ENCODE assay signal across 11 cellular contexts in the genomic region with DNA sequence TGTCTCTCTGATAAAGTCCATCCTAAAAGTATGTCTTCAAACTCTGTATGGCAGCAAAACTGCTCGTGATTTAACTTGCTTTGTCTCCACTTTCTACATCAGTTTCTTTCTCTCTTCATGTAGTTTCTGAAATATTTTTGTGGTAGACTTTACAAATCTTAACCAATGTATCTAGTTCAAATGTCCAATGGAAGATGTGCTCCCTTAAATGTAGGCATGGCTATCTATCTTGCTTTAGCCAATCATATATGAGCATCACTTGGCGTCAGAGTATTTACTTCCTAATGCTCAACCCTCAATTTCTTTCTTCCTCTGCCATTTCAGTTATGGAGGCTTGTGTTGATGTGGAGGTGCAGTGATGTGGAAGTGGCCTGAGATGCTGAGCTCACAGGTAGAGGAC.
DNase-seq lines count a peak whose midpoint lies in the region; ATAC-seq and TF ChIP-seq lines count a peak whose summit lies in the region.
"Had no signal": no experiment of that assay in that cellular context is flagged by ENCODE, and none has a peak within 500 bp of the region (broad histone marks: within the 10 kb centered on the region; RNA-seq: fewer than 3 reads in every experiment).

No MANE protein-coding gene starts in this region.

- H3K27ac Mint-ChIP-seq in mesothelial cell of epicardium: no peak overlapping the region

- no peaks in the 10 kb centered on the region for H3K27me3 Mint-ChIP-seq in mesothelial cell of epicardium (ENCODE audit: low read depth)

- TF ChIP-seq POLR2A in GM19099 (IDR thresholded peaks at IDR 0.05; ENCODE audit: extremely low read depth, insufficient read length, low read depth): peak; percentile 42

- H3K9me3 Mint-ChIP-seq in mesothelial cell of epicardium: no peaks in the 10 kb centered on the region

- peak; percentile 57 for ATAC-seq in HG02588 (IDR thresholded peaks at IDR 0.05; ENCODE audit: unreplicated experiment)
- ATAC-seq in HG03432 (IDR thresholded peaks at IDR 0.05; ENCODE audit: unreplicated experiment): peak; percentile 58

- H3K27ac ChIP-seq in 22Rv1: peak overlapping the region; percentile 66

- no peak overlapping the region for H3K4me3 Mint-ChIP-seq in mesothelial cell of epicardium

- DNase-seq in mesothelial cell of epicardium (ENCODE audit: low spot score in 2 of 2, unreplicated experiment in 2 of 2) (no peak), NCI-H345 (lab: John Stamatoyannopoulos, UW) (no peak), DMS53 (lab: John Stamatoyannopoulos, UW) (no peak)
- no peak for DNase-seq in activated CD8-positive, alpha-beta memory T cell treated with anti-CD3 and anti-CD28 coated beads for 24 hours
- DNase-seq: activated CD4-positive, alpha-beta T cell treated with anti-CD3 and anti-CD28 coated beads for 4 hours; NCI-H1694 treated with DMSO at 0.1 percent for 48 hours; Right ventricle myocardium superior had no signal

- H3K4me1 Mint-ChIP-seq in mesothelial cell of epicardium: peaks cover 22% of the 10 kb centered on the region

- no peaks in the 10 kb centered on the region for H3K36me3 Mint-ChIP-seq in mesothelial cell of epicardium

- TF ChIP-seq CTCF in 22Rv1 (IDR thresholded peaks at IDR 0.05) (no peak), mesothelial cell of epicardium (IDR thresholded peaks at IDR 0.05; ENCODE audit: unreplicated experiment) (no peak)
